ENCODE assay signal across 8 cellular contexts in the genomic region with DNA sequence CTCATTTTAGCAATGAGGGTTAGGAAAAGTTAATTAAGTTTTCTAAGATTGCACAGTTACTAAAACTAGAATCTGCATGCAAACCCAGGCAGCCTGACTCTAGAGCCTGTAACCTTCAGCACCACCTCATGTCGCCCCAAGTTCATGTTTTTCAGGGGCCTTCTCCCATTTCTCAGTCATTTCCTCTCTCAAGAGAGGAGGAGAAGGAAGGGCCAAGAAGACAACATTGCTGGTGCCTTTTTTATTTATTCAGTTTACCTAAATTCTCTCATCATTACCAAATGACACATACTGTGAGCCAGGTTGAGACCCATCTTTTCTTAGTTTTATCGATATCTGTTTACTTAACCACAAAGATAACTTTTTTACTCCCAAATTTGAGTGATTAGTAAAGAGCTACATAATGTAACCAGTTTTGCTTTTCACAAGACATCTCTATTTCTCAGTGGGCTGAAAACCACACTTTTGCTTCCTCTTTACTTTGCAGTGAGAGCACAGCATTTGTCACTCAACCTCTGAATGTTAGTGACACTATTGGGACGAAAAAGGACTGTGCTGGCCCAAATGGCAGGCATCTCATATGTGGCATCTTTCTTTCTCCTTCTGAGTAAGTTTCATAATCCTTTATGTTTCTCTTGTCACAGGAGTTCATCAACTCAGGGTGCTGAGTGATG. TPM values are rescaled to one million over a fixed set of nuclear protein-coding genes. Genes with fewer than 3 reads are reported as not detected.
DNase-seq lines count a peak whose midpoint lies in the region; ATAC-seq and TF ChIP-seq lines count a peak whose summit lies in the region.

A gene with protein sequence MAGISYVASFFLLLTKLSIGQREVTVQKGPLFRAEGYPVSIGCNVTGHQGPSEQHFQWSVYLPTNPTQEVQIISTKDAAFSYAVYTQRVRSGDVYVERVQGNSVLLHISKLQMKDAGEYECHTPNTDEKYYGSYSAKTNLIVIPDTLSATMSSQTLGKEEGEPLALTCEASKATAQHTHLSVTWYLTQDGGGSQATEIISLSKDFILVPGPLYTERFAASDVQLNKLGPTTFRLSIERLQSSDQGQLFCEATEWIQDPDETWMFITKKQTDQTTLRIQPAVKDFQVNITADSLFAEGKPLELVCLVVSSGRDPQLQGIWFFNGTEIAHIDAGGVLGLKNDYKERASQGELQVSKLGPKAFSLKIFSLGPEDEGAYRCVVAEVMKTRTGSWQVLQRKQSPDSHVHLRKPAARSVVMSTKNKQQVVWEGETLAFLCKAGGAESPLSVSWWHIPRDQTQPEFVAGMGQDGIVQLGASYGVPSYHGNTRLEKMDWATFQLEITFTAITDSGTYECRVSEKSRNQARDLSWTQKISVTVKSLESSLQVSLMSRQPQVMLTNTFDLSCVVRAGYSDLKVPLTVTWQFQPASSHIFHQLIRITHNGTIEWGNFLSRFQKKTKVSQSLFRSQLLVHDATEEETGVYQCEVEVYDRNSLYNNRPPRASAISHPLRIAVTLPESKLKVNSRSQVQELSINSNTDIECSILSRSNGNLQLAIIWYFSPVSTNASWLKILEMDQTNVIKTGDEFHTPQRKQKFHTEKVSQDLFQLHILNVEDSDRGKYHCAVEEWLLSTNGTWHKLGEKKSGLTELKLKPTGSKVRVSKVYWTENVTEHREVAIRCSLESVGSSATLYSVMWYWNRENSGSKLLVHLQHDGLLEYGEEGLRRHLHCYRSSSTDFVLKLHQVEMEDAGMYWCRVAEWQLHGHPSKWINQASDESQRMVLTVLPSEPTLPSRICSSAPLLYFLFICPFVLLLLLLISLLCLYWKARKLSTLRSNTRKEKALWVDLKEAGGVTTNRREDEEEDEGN (plus strand): TSS at position 507 of the 674 bp plus-strand sequence. CDS start 58 bp downstream, at position 565.

- no peak within 1 kb of the TSS for H3K4me3 ChIP-seq in left lung

- H3K27me3 ChIP-seq in left lung = no peaks in the 10 kb centered on the region

- no peaks in the 10 kb centered on the region for H3K36me3 ChIP-seq in left lung

- TF ChIP-seq CTCF in GM13976 (IDR thresholded peaks at IDR 0.05; ENCODE audit: borderline replicate concordance, control extremely low read depth, extremely low read depth, insufficient read depth, missing control alignments) (no peak), left lung (IDR thresholded peaks at IDR 0.05) (no peak)

- intact Hi-C loops in left lung (cut with DNase I) = no loop called here

- ATAC-seq in GM21515 (IDR thresholded peaks at IDR 0.05; ENCODE audit: unreplicated experiment) (peak; percentile 93), HG03571 (IDR thresholded peaks at IDR 0.05; ENCODE audit: unreplicated experiment) (peak; percentile 92), left lung (peak; percentile 39)

- H3K27ac ChIP-seq in left lung = peak within 1 kb of the TSS; percentile 22 to 84

- in situ Hi-C loops in GM13976 (cut with MboI; ENCODE audit: low sequenced_read_pairs, unreplicated experiment) = no loop called here

- peak; percentile 66 for DNase-seq in GM13976 (ENCODE audit: low spot score)
- no peak for DNase-seq in left lung
- no peak for DNase-seq in DMS79 (lab: John Stamatoyannopoulos, UW)
- DNase-seq in NCI-H2196 (lab: John Stamatoyannopoulos, UW; ENCODE audit: unreplicated experiment) = no peak
- DNase-seq in DMS 273 (lab: John Stamatoyannopoulos, UW; ENCODE audit: unreplicated experiment) = no peak
- no peak for DNase-seq in NCI-H2107 treated with DMSO at 0.1 percent for 48 hours (lab: John Stamatoyannopoulos, UW; ENCODE audit: unreplicated experiment)

- H3K9me3 ChIP-seq in left lung = no peaks in the 10 kb centered on the region

- peaks cover 0 to 43% of the 10 kb centered on the region in 2 donors for H3K4me1 ChIP-seq in left lung

RNA-seq across cellular contexts. Expression of the gene that starts here (rescaled TPM):
- total RNA-seq in left lung = 1 to 10 TPM; 2.7 to 8.3 TPM

Comparison
In these comparisons a context has a peak if more than half of its experiments do, and no peak if none do; other contexts are left out.
1. ATAC-seq: peak in every context shown above with its lines; median percentile 93 in GM21515; 92 in HG03571; 39 in left lung.